ENCODE assay signal across 27 cellular contexts in the genomic region with DNA sequence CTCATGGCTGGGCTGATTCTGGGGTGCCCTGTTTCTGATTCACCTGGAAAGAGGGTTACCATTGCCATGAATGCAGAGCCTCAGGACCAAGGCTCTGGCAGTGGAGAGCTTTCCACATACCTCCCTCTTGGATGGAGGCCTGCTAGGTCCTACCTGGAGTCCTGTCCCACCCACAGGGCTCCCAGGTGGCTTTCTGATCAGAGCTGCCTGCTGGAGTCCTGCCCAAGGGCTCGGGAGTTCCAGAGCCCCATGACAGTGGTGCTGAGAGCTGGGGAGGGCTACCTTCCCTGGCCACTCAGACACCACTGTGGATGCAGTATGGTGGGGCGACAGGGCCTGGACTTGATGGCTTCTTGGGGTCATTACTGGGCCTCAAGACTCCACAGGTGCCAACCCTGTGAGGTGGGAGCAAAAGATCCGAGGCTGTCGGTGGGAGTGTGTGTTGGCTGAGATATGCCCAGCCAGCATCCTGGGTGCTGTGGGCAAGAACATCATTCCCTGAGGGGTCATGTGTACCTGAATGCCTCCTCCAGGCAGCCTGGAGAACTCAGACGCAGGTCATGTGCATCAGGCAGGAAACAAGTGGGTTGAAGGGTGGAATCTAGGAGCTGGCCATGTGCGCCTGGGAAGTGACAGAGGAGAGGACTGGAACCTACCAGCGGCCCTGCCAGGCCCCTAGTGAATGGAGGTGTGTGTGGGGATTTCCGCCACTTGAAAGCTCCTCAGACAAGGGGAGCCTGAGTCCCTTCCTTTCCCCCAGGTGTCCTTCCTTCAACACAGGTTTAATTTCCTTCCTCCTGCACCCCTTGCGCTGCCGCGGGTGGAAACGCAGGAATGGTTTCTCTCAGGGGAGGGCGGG. TPM values are rescaled to one million over a fixed set of nuclear protein-coding genes. Genes with fewer than 3 reads are reported as not detected.
DNase-seq lines count a peak whose midpoint lies in the region; ATAC-seq and TF ChIP-seq lines count a peak whose summit lies in the region.
"Had no signal": no experiment of that assay in that cellular context is flagged by ENCODE, and none has a peak within 500 bp of the region (broad histone marks: within the 10 kb centered on the region; RNA-seq: fewer than 3 reads in every experiment).

No MANE protein-coding gene starts in this region.

- H4K20me1 ChIP-seq in GM23338 (replicated peaks; ENCODE audit: insufficient read depth), result no peaks in the 10 kb centered on the region

- peak overlapping the region; percentile 79 for H3K4me3 ChIP-seq in GM23338
- H3K4me3 ChIP-seq in NT2/D1 (ENCODE audit: insufficient read length, low read depth), result peak overlapping the region; percentile 16
- peak overlapping the region; percentile 75; the same call in 1 of the 2 replicates for H3K4me3 ChIP-seq in iPS-20b (ENCODE audit: low read length)
- peak overlapping the region; percentile 58 for H3K4me3 ChIP-seq in neuron (ENCODE audit: low read length)
- H3K4me3 ChIP-seq: left lung, SK-N-MC, tibial nerve had no signal

- no peaks in the 10 kb centered on the region for H3K36me3 ChIP-seq in GM23338 (ENCODE audit: insufficient read depth)
- H3K36me3 ChIP-seq in NT2/D1 (ENCODE audit: insufficient read depth, insufficient read length, low read length), result no peaks in the 10 kb centered on the region
- no peaks in the 10 kb centered on the region for H3K36me3 ChIP-seq in iPS-20b (ENCODE audit: insufficient read depth, low read depth, low read length)
- H3K36me3 ChIP-seq in neuron (ENCODE audit: insufficient read depth, low read length), result no peaks in the 10 kb centered on the region
- H3K36me3 ChIP-seq: left lung, tibial nerve had no signal

- H3K79me2 ChIP-seq in GM23338 (replicated peaks; ENCODE audit: insufficient read depth), result no peaks in the 10 kb centered on the region

- H3K27me3 ChIP-seq in GM23338 (ENCODE audit: insufficient read depth) (peaks cover 84% of the 10 kb centered on the region), NT2/D1 (ENCODE audit: insufficient read depth, insufficient read length) (peaks cover 93% of the 10 kb centered on the region), iPS-20b (ENCODE audit: insufficient read depth, low read length) (peaks cover 93% of the 10 kb centered on the region), neuron (ENCODE audit: insufficient read depth, low read length) (no peaks in the 10 kb centered on the region)

- peaks cover 41% of the 10 kb centered on the region for H3K4me1 Mint-ChIP-seq in GM23338

- ATAC-seq in GM23338, result peak; percentile 0; the same call in 1 of the 3 replicates
- ATAC-seq in GM21737 (IDR thresholded peaks at IDR 0.05; ENCODE audit: unreplicated experiment), result no peak

- no peaks in the 10 kb centered on the region for H3K36me3 Mint-ChIP-seq in GM23338 (ENCODE audit: low read depth)

- peaks cover 28% of the 10 kb centered on the region for H3F3A ChIP-seq in GM23338 (replicated peaks; ENCODE audit: low read depth)

- no peaks in the 10 kb centered on the region for H3K9me3 ChIP-seq in NT2/D1 (ENCODE audit: insufficient read depth, low read length)
- no peaks in the 10 kb centered on the region for H3K9me3 ChIP-seq in iPS-20b (ENCODE audit: insufficient read depth, low read depth, low read length)
- no peaks in the 10 kb centered on the region for H3K9me3 ChIP-seq in neuron (ENCODE audit: low read length)
- H3K9me3 ChIP-seq: left lung, tibial nerve had no signal

- TF ChIP-seq CTCF in GM23338 (conservative IDR thresholded peaks at IDR 0.05; ENCODE audit: low read depth in 2 of 2), result no peak

- DNase-seq in GM23338 (ENCODE audit: low spot score), result peak; percentile 34
- no peak for DNase-seq in NT2/D1 (ENCODE audit: low read depth, low spot score)
- DNase-seq in LoVo (ENCODE audit: low spot score), result no peak
- DNase-seq in NCI-H2081 treated with DMSO at 0.1 percent for 48 hours (lab: John Stamatoyannopoulos, UW), result no peak
- no peak for DNase-seq in RPMI8226
- DNase-seq: activated CD4-positive, alpha-beta T cell treated with anti-CD3 and anti-CD28 coated beads, Interleukin-2, amount 50 U/mL, for 4 hours; activated CD8-positive, alpha-beta memory T cell treated with anti-CD3 and anti-CD28 coated beads, Interleukin-2, amount 50 U/mL, for 48 hours; activated gamma-delta T cell; DND-41; KBM-7; left lung; midbrain; NCI-H146; NCI-H2171; NCI-H526 treated with DMSO at 0.1 percent for 48 hours; nucleus accumbens; stimulated activated CD4-positive, alpha-beta T cell treated with anti-CD3 and anti-CD28 coated beads, Interleukin-2, amount 100 ng/mL, for 48 hours had no signal

- H3K27ac ChIP-seq in GM23338 (ENCODE audit: low read depth) (no peak overlapping the region), iPS-20b (ENCODE audit: low read length) (no peak overlapping the region)
- H3K27ac ChIP-seq: left lung, SK-N-MC, tibial nerve had no signal

- no peaks in the 10 kb centered on the region for H3K9me3 Mint-ChIP-seq in GM23338
- H3K9me3 Mint-ChIP-seq: stimulated activated naive CD8-positive, alpha-beta T cell treated with anti-CD3 and anti-CD28 coated beads, Interleukin-15, Interleukin-2, amounts not matched to agents 100 ng/mL and 50 ng/mL, for 24 hours had no signal

- H2AFZ ChIP-seq in GM23338, result peak overlapping the region; percentile 67; the same call in 1 of the 2 replicates
- H2AFZ ChIP-seq in neuron (ENCODE audit: low read depth, low read length), result no peak overlapping the region

- H3K4me2 ChIP-seq in GM23338, result peak overlapping the region; percentile 94

- peaks cover 35% of the 10 kb centered on the region for H3K4me1 ChIP-seq in GM23338 (ENCODE audit: insufficient read depth)
- H3K4me1 ChIP-seq in NT2/D1 (ENCODE audit: insufficient read depth, insufficient read length), result peaks cover 24% of the 10 kb centered on the region
- peaks cover 23% of the 10 kb centered on the region for H3K4me1 ChIP-seq in iPS-20b (ENCODE audit: insufficient read depth, low read length)
- H3K4me1 ChIP-seq in neuron (ENCODE audit: insufficient read depth, low read length), result peaks cover 40% of the 10 kb centered on the region

- peak overlapping the region; percentile 73 for H3K4me3 Mint-ChIP-seq in GM23338
- H3K4me3 Mint-ChIP-seq: stimulated activated naive CD8-positive, alpha-beta T cell treated with anti-CD3 and anti-CD28 coated beads, Interleukin-15, Interleukin-2, amounts not matched to agents 100 ng/mL and 50 ng/mL, for 24 hours had no signal

- no peaks in the 10 kb centered on the region for H3K9me2 ChIP-seq in GM23338 (ENCODE audit: insufficient read depth)

- peaks cover 80% of the 10 kb centered on the region for H3K27me3 Mint-ChIP-seq in GM23338 (ENCODE audit: insufficient read depth, low read depth, poor library complexity)

- H3K9ac ChIP-seq in NT2/D1 (ENCODE audit: insufficient read length, low read depth) (peak overlapping the region; percentile 52), iPS-20b (ENCODE audit: low read depth, low read length) (peak overlapping the region; percentile 40; the same call in 1 of the 2 replicates)

- H3K27ac Mint-ChIP-seq in GM23338, result no peak overlapping the region
- H3K27ac Mint-ChIP-seq: stimulated activated naive CD8-positive, alpha-beta T cell treated with anti-CD3 and anti-CD28 coated beads, Interleukin-15, Interleukin-2, amounts not matched to agents 100 ng/mL and 50 ng/mL, for 24 hours had no signal

TF ChIP-seq in GM23338, 12 proteins besides CTCF, POLR2A, EP300 and RAD21 (continues in another document):
- no peak for TF ChIP-seq JUNB (IDR thresholded peaks at IDR 0.05; ENCODE audit: unreplicated experiment)
- TF ChIP-seq EZH2 (IDR thresholded peaks at IDR 0.05; ENCODE audit: low read depth, unreplicated experiment), result no peak
- no peak for TF ChIP-seq NANOG (IDR thresholded peaks at IDR 0.05; ENCODE audit: borderline replicate concordance)
- no peak for TF ChIP-seq STAT1 (IDR thresholded peaks at IDR 0.05; ENCODE audit: unreplicated experiment)
- TF ChIP-seq ZNF331 (CRISPR knock-in tag; IDR thresholded peaks at IDR 0.05; ENCODE audit: low read depth), result no peak
- TF ChIP-seq, protein P1, sequence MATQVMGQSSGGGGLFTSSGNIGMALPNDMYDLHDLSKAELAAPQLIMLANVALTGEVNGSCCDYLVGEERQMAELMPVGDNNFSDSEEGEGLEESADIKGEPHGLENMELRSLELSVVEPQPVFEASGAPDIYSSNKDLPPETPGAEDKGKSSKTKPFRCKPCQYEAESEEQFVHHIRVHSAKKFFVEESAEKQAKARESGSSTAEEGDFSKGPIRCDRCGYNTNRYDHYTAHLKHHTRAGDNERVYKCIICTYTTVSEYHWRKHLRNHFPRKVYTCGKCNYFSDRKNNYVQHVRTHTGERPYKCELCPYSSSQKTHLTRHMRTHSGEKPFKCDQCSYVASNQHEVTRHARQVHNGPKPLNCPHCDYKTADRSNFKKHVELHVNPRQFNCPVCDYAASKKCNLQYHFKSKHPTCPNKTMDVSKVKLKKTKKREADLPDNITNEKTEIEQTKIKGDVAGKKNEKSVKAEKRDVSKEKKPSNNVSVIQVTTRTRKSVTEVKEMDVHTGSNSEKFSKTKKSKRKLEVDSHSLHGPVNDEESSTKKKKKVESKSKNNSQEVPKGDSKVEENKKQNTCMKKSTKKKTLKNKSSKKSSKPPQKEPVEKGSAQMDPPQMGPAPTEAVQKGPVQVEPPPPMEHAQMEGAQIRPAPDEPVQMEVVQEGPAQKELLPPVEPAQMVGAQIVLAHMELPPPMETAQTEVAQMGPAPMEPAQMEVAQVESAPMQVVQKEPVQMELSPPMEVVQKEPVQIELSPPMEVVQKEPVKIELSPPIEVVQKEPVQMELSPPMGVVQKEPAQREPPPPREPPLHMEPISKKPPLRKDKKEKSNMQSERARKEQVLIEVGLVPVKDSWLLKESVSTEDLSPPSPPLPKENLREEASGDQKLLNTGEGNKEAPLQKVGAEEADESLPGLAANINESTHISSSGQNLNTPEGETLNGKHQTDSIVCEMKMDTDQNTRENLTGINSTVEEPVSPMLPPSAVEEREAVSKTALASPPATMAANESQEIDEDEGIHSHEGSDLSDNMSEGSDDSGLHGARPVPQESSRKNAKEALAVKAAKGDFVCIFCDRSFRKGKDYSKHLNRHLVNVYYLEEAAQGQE (IDR thresholded peaks at IDR 0.05; ENCODE audit: unreplicated experiment), result no peak
- no peak for TF ChIP-seq EZH2phosphoT487 (IDR thresholded peaks at IDR 0.05; ENCODE audit: unreplicated experiment)

RNA-seq across cellular contexts. Expression of gene WNT3, which starts 2.3 kb away (rescaled TPM):
- total RNA-seq in GM23338 (2014; rRNA removed; shearing (Covaris generic)), result 2.7 and 3.6 TPM in 2 replicates
- 2.8 and 3.4 TPM in 2 replicates for polyA plus RNA-seq in GM23338 (2016; fragmentation: Nextera tagmentation; extraction: Ambion mirVana)
- total RNA-seq: T-helper 2 cell treated with Interferon-gamma antibody and Interleukin-4, amounts not matched to agents 100 ng/mL and 5 ng/mL, for 36 hours had no signal

RNA-seq across cellular contexts. Expression of gene WNT9B, which starts 30.6 kb away (rescaled TPM):
- total RNA-seq in GM23338 (2014; rRNA removed; shearing (Covaris generic)), result 0.17 and 0.62 TPM in 2 replicates
- not detected in 2 replicates for polyA plus RNA-seq in GM23338 (2016; fragmentation: Nextera tagmentation; extraction: Ambion mirVana)
- total RNA-seq: fibroblast of lung; glomerular endothelial cell; RPMI7951; T-helper 2 cell treated with Interferon-gamma antibody and Interleukin-4, amounts not matched to agents 100 ng/mL and 5 ng/mL, for 36 hours had no signal
- polyA plus RNA-seq: fibroblast of lung had no signal

Comparison
In these comparisons a context has a peak if more than half of its experiments do, and no peak if none do; other contexts are left out.
1. H3K4me3 ChIP-seq: peak in every context shown above with its lines; median percentile 79 in GM23338; 75 in iPS-20b; 58 in neuron; 16 in NT2/D1.